ENCODE assay signal across 1 cellular context in genomic region chr7:149831730-149832219, GRCh38.
TF ChIP-seq lines count a peak whose summit lies in the region.

No MANE protein-coding gene starts in this region.

TF ChIP-seq in WTC11, 78 proteins besides CTCF, POLR2A, EP300 and RAD21 (continued from another document):
- TF ChIP-seq, protein P1, sequence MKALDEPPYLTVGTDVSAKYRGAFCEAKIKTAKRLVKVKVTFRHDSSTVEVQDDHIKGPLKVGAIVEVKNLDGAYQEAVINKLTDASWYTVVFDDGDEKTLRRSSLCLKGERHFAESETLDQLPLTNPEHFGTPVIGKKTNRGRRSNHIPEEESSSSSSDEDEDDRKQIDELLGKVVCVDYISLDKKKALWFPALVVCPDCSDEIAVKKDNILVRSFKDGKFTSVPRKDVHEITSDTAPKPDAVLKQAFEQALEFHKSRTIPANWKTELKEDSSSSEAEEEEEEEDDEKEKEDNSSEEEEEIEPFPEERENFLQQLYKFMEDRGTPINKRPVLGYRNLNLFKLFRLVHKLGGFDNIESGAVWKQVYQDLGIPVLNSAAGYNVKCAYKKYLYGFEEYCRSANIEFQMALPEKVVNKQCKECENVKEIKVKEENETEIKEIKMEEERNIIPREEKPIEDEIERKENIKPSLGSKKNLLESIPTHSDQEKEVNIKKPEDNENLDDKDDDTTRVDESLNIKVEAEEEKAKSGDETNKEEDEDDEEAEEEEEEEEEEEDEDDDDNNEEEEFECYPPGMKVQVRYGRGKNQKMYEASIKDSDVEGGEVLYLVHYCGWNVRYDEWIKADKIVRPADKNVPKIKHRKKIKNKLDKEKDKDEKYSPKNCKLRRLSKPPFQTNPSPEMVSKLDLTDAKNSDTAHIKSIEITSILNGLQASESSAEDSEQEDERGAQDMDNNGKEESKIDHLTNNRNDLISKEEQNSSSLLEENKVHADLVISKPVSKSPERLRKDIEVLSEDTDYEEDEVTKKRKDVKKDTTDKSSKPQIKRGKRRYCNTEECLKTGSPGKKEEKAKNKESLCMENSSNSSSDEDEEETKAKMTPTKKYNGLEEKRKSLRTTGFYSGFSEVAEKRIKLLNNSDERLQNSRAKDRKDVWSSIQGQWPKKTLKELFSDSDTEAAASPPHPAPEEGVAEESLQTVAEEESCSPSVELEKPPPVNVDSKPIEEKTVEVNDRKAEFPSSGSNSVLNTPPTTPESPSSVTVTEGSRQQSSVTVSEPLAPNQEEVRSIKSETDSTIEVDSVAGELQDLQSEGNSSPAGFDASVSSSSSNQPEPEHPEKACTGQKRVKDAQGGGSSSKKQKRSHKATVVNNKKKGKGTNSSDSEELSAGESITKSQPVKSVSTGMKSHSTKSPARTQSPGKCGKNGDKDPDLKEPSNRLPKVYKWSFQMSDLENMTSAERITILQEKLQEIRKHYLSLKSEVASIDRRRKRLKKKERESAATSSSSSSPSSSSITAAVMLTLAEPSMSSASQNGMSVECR (CRISPR knock-in tag; IDR thresholded peaks at IDR 0.05; ENCODE audit: borderline replicate concordance) = no peak
- TF ChIP-seq ETV6 (CRISPR knock-in tag; IDR thresholded peaks at IDR 0.05) (no peak), PRRX2 (CRISPR knock-in tag; IDR thresholded peaks at IDR 0.05) (no peak), FOXP1 (CRISPR knock-in tag; IDR thresholded peaks at IDR 0.05; ENCODE audit: borderline replicate concordance) (no peak), ZNF138 (CRISPR knock-in tag; conservative IDR thresholded peaks at IDR 0.05) (no peak), ZNF423 (CRISPR knock-in tag; IDR thresholded peaks at IDR 0.05) (no peak), RELA (CRISPR knock-in tag; IDR thresholded peaks at IDR 0.05; ENCODE audit: borderline replicate concordance) (no peak), ESRRA (CRISPR knock-in tag; IDR thresholded peaks at IDR 0.05; ENCODE audit: borderline replicate concordance) (no peak), OVOL2 (CRISPR knock-in tag; IDR thresholded peaks at IDR 0.05; ENCODE audit: borderline replicate concordance) (no peak)
- TF ChIP-seq, protein P2, sequence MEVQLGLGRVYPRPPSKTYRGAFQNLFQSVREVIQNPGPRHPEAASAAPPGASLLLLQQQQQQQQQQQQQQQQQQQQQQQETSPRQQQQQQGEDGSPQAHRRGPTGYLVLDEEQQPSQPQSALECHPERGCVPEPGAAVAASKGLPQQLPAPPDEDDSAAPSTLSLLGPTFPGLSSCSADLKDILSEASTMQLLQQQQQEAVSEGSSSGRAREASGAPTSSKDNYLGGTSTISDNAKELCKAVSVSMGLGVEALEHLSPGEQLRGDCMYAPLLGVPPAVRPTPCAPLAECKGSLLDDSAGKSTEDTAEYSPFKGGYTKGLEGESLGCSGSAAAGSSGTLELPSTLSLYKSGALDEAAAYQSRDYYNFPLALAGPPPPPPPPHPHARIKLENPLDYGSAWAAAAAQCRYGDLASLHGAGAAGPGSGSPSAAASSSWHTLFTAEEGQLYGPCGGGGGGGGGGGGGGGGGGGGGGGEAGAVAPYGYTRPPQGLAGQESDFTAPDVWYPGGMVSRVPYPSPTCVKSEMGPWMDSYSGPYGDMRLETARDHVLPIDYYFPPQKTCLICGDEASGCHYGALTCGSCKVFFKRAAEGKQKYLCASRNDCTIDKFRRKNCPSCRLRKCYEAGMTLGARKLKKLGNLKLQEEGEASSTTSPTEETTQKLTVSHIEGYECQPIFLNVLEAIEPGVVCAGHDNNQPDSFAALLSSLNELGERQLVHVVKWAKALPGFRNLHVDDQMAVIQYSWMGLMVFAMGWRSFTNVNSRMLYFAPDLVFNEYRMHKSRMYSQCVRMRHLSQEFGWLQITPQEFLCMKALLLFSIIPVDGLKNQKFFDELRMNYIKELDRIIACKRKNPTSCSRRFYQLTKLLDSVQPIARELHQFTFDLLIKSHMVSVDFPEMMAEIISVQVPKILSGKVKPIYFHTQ (CRISPR knock-in tag; IDR thresholded peaks at IDR 0.05) = no peak
TF ChIP-seq in WTC11: peak in this region for 0.
